ENCODE assay signal across 14 cellular contexts in genomic region chrX:154348646-154349358, GRCh38. TPM values are rescaled to one million over a fixed set of nuclear protein-coding genes. Genes with fewer than 3 reads are reported as not detected.
DNase-seq lines count a peak whose midpoint lies in the region; ATAC-seq and TF ChIP-seq lines count a peak whose summit lies in the region.
"Had no signal": no experiment of that assay in that cellular context is flagged by ENCODE, and none has a peak within 500 bp of the region (broad histone marks: within the 10 kb centered on the region; RNA-seq: fewer than 3 reads in every experiment).

No MANE protein-coding gene starts in this region.

- DNase-seq in activated effector memory CD4-positive, alpha-beta T cell treated with anti-CD3 and anti-CD28 coated beads, Interleukin-2, amount 50 U/mL, for 16 hours = peak; percentile 60
- no peak for DNase-seq in activated effector memory CD4-positive, alpha-beta T cell treated with Interleukin-2 at 50 U/mL for 16 hours
- DNase-seq in OCI-LY7 (ENCODE audit: low spot score) (no peak), left cardiac atrium (peak; percentile 24), GF-D8 (lab: John Stamatoyannopoulos, UW) (no peak)
- no peak for DNase-seq in stimulated activated effector memory CD8-positive, alpha-beta T cell treated with anti-CD3 and anti-CD28 coated beads, Interleukin-12 subunit alpha, Interleukin-12 subunit beta, amount 100 ng/mL, for 72 hours (ENCODE audit: low spot score in 2 of 2)
- no peak for DNase-seq in stimulated activated naive CD4-positive, alpha-beta T cell treated with Interleukin-2 at 50 U/mL for 16 hours (lab: John Stamatoyannopoulos, UW)
- DNase-seq: cortex of kidney; Kasumi-1; stimulated activated CD4-positive, alpha-beta T cell treated with anti-CD3 and anti-CD28 coated beads, Interleukin-4, amount 100 ng/mL, for 24 hours had no signal

- no peak for TF ChIP-seq CTCF in OCI-LY7 (conservative IDR thresholded peaks at IDR 0.05; ENCODE audit: low read length)

- no peaks in the 10 kb centered on the region for H3K79me2 ChIP-seq in OCI-LY7 (ENCODE audit: insufficient read depth, low read depth, low read length)
- H3K79me2 ChIP-seq: parathyroid adenoma had no signal

- peak overlapping the region; percentile 11 for H3K4me3 Mint-ChIP-seq in stimulated activated effector memory CD8-positive, alpha-beta T cell treated with anti-CD3 and anti-CD28 coated beads, Interleukin-12 subunit alpha, Interleukin-12 subunit beta, amount 100 ng/mL, for 72 hours

- ATAC-seq in left cardiac atrium (no peak), GM21526 (IDR thresholded peaks at IDR 0.05; ENCODE audit: low FRiP score, unreplicated experiment) (no peak)
- ATAC-seq in stimulated activated effector memory CD8-positive, alpha-beta T cell treated with anti-CD3 and anti-CD28 coated beads, Interleukin-12 subunit alpha, Interleukin-12 subunit beta, amount 100 ng/mL, for 72 hours = no peak

- no peak overlapping the region for H3K4me3 ChIP-seq in OCI-LY7 (ENCODE audit: low read depth, low read length, poor library complexity, severe bottlenecking)
- H3K4me3 ChIP-seq: suprapubic skin had no signal

- H3K4me2 ChIP-seq in OCI-LY7 (ENCODE audit: low read length) = no peak overlapping the region

- H3K9me2 ChIP-seq in OCI-LY7 (ENCODE audit: insufficient read depth, low read length) = no peaks in the 10 kb centered on the region

- no peaks in the 10 kb centered on the region for H3K9me3 ChIP-seq in OCI-LY7 (ENCODE audit: low read length)
- H3K9me3 ChIP-seq: suprapubic skin had no signal

- no peaks in the 10 kb centered on the region for H4K20me1 ChIP-seq in OCI-LY7 (ENCODE audit: insufficient read depth, low read length)

- H3K4me1 ChIP-seq in OCI-LY7 (ENCODE audit: insufficient read depth, low read length, poor library complexity, severe bottlenecking) = no peaks in the 10 kb centered on the region
- H3K4me1 ChIP-seq: parathyroid adenoma had no signal

- CTCF ChIA-PET in OCI-LY7 (lab: Charles Lee; ENCODE audit: unreplicated experiment) = no interaction called here

- peak overlapping the region; percentile 92 for H3K27ac Mint-ChIP-seq in stimulated activated effector memory CD8-positive, alpha-beta T cell treated with anti-CD3 and anti-CD28 coated beads, Interleukin-12 subunit alpha, Interleukin-12 subunit beta, amount 100 ng/mL, for 72 hours

- intact Hi-C loops in OCI-LY7 (cut with micrococcal nuclease; ENCODE audit: unreplicated experiment) (no loop called here), left cardiac atrium (cut with DNase I) (no loop called here)

- TSS peak; percentile 80 for BruUV-seq in OCI-LY7 (replicated peaks; lab: Mats Ljungman, UMichigan)

- peaks cover 33% of the 10 kb centered on the region for H3K4me1 Mint-ChIP-seq in stimulated activated effector memory CD8-positive, alpha-beta T cell treated with anti-CD3 and anti-CD28 coated beads, Interleukin-12 subunit alpha, Interleukin-12 subunit beta, amount 100 ng/mL, for 72 hours

- peaks cover 30% of the 10 kb centered on the region for H3K36me3 ChIP-seq in OCI-LY7 (ENCODE audit: insufficient read depth, low read length)

- no peak overlapping the region for H3K27ac ChIP-seq in OCI-LY7 (ENCODE audit: low read depth, low read length, poor library complexity, severe bottlenecking)
- H3K27ac ChIP-seq: parathyroid adenoma, suprapubic skin had no signal

- peaks cover 70% of the 10 kb centered on the region for H3K36me3 Mint-ChIP-seq in stimulated activated effector memory CD8-positive, alpha-beta T cell treated with anti-CD3 and anti-CD28 coated beads, Interleukin-12 subunit alpha, Interleukin-12 subunit beta, amount 100 ng/mL, for 72 hours

- no peaks in the 10 kb centered on the region for H3K9me3 Mint-ChIP-seq in stimulated activated effector memory CD8-positive, alpha-beta T cell treated with anti-CD3 and anti-CD28 coated beads, Interleukin-12 subunit alpha, Interleukin-12 subunit beta, amount 100 ng/mL, for 72 hours

- POLR2A ChIA-PET in OCI-LY7 (lab: Charles Lee) = no interaction called here

- H2AFZ ChIP-seq in OCI-LY7 (ENCODE audit: low read length) = no peak overlapping the region
- H2AFZ ChIP-seq: parathyroid adenoma had no signal

RNA-seq across cellular contexts. Expression of gene FLNA, which starts 25.6 kb away (rescaled TPM):
- 78.8 and 91.2 TPM in 2 replicates for total RNA-seq in OCI-LY7 (2014; rRNA removed; shearing (Covaris generic))
- total RNA-seq in OCI-LY7 (2022) = 96.9 and 97.7 TPM in 2 replicates
- 100 to 1,000 TPM; 406 to 476 TPM for total RNA-seq in left cardiac atrium

RNA-seq across cellular contexts. Expression of gene EMD, which starts 30.3 kb away (rescaled TPM):
- total RNA-seq in OCI-LY7 (2014; rRNA removed; shearing (Covaris generic)) = 25.3 and 35.4 TPM in 2 replicates
- total RNA-seq in OCI-LY7 (2022) (64.1 and 64.6 TPM in 2 replicates), left cardiac atrium (10 to 100 TPM; 54.5 to 70.9 TPM)

RNA-seq across cellular contexts. Expression of gene RPL10, which starts 49.4 kb away (rescaled TPM):
- 4,261 and 4,291 TPM in 2 replicates for total RNA-seq in OCI-LY7 (2014; rRNA removed; shearing (Covaris generic))
- 2,447 and 2,466 TPM in 2 replicates for total RNA-seq in OCI-LY7 (2022)
- total RNA-seq in left cardiac atrium = 1,000 to 10,000 TPM; 2,090 to 2,230 TPM

RNA-seq across cellular contexts. Expression of gene TKTL1, which starts 53.2 kb away (rescaled TPM):
- total RNA-seq in OCI-LY7 (2014; rRNA removed; shearing (Covaris generic)) = 0.06 TPM in 1 of 2 replicates, not detected in the other
- total RNA-seq in OCI-LY7 (2022) = 0.78 TPM in 1 of 2 replicates, not detected in the other
- 1 to 10 TPM; 4.1 to 7.0 TPM for total RNA-seq in left cardiac atrium
- total RNA-seq: fibroblast of villous mesenchyme had no signal

RNA-seq across cellular contexts. Expression of gene TEX28, which starts 53.9 kb away (rescaled TPM):
- total RNA-seq in OCI-LY7 (2014; rRNA removed; shearing (Covaris generic)) = not detected in 2 replicates
- total RNA-seq in OCI-LY7 (2022) = not detected in 2 replicates
- total RNA-seq in left cardiac atrium = not detected
- total RNA-seq: fibroblast of villous mesenchyme had no signal

Comparison
In these comparisons a context has a peak if more than half of its experiments do, and no peak if none do; other contexts are left out.
1. DNase-seq: peak in activated effector memory CD4-positive, alpha-beta T cell treated with anti-CD3 and anti-CD28 coated beads, Interleukin-2, amount 50 U/mL, for 16 hours (single experiment) and left cardiac atrium (single experiment); none in activated effector memory CD4-positive, alpha-beta T cell treated with Interleukin-2 at 50 U/mL for 16 hours (single experiment), OCI-LY7 (single experiment), stimulated activated effector memory CD8-positive, alpha-beta T cell treated with anti-CD3 and anti-CD28 coated beads, Interleukin-12 subunit alpha, Interleukin-12 subunit beta, amount 100 ng/mL, for 72 hours (0 of 2), GF-D8 (single experiment) and stimulated activated naive CD4-positive, alpha-beta T cell treated with Interleukin-2 at 50 U/mL for 16 hours (single experiment).
2. RNA of gene FLNA, which starts 25.6 kb away (total RNA-seq): 406 to 476 TPM in left cardiac atrium; 78.8 to 97.7 TPM in OCI-LY7; every median in the first group is over 4 times any median in the second.